Comparison of ENCODE assay signal across 8 cellular contexts in the genomic region with DNA sequence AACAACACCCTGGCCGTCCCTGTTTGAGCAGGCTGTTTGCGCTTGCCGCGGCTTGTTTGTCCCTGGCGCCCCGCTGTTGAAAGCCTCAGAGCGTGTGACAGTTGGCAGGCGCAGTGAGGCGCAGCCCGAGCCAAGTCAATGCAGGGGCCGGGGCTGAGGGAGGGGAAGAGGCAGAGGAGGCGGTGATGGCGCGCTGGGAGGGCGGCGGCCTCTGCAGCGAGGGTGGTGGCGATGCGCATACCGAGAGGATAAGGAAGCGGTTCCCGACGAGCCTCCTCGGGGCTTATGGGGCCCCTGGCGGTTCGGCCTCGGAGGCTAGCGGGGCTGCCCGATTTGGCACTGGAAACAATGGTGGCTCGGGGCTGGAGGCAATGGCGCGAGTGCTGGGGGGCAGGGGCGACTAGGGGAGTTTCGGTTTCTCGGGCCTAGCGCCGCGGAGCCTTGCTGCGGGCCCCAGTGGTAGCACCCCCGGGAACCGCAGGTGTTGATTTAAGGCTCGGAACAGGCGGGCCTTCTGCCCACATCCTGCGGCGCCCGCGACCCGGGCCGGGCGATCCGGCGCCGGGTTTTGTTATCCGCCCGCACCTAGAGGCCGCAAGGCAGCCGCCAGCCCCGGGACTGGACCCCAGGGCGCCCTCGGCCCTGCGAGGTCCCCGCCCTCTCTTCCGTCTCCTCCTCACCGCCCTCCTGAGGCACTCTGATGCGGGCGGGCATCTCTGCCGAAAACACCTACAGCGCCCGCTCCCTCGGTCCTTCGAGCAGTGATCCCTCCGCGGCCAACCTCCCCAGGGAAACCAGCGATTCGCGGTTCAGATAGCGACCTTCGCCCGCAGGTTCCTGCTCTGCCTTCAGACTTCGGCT. TPM values are rescaled to one million over a fixed set of nuclear protein-coding genes. Genes with fewer than 3 reads are reported as not detected.
DNase-seq lines count a peak whose midpoint lies in the region; ATAC-seq and TF ChIP-seq lines count a peak whose summit lies in the region.

No MANE protein-coding gene starts in this region.

- intact Hi-C loops in IMR-90 (cut with micrococcal nuclease): loop anchor here (1.0 to 5.0 kb wide), 8 partner anchors 62 to 323 kb away; partner anchors contain the start of gene LIX1
- intact Hi-C loops in OCI-LY7 (cut with micrococcal nuclease; ENCODE audit: unreplicated experiment): loop anchor here (1.0 to 5.0 kb wide), 8 partner anchors 23 to 1174 kb away; partner anchors contain the start of genes ERAP1, ERAP2 and LIX1

- H3K4ac ChIP-seq in IMR-90 (ENCODE audit: low read depth, low read length): peak overlapping the region; percentile 89

- H3K23ac ChIP-seq in IMR-90 (ENCODE audit: low read depth, low read length): peak overlapping the region; percentile 96

- no peaks in the 10 kb centered on the region for H4K20me1 ChIP-seq in IMR-90 (ENCODE audit: insufficient read depth, low read length)
- H4K20me1 ChIP-seq in OCI-LY7 (ENCODE audit: insufficient read depth, low read length): peaks cover 9% of the 10 kb centered on the region; the same call in 1 of the 2 replicates

- no peak for TF ChIP-seq RAD21 in IMR-90 (IDR thresholded peaks at IDR 0.05; ENCODE audit: low read length)

- peaks cover 67% of the 10 kb centered on the region for H3K79me2 ChIP-seq in OCI-LY7 (ENCODE audit: insufficient read depth, low read depth, low read length)

- peak overlapping the region; percentile 23 for H2BK20ac ChIP-seq in IMR-90 (ENCODE audit: low read depth, low read length)

- peak overlapping the region; percentile 72 for H4K5ac ChIP-seq in IMR-90 (ENCODE audit: low read depth, low read length)

- H3K79me1 ChIP-seq in IMR-90 (ENCODE audit: low read depth in 1 of 2, low read length in 2 of 2): peaks cover 6 to 29% of the 10 kb centered on the region in 2 experiments; a peak in 3 of 4 replicates

- H3K27ac ChIP-seq in IMR-90 (ENCODE audit: insufficient read depth, low read length) (peak overlapping the region; percentile 92), OCI-LY7 (ENCODE audit: low read depth, low read length, poor library complexity, severe bottlenecking) (peak overlapping the region; percentile 98)

- ATAC-seq in GM21529 (IDR thresholded peaks at IDR 0.05; ENCODE audit: unreplicated experiment) (peak; percentile 59), IMR-90 (ENCODE audit: low read depth) (peak; percentile 79)

- peak overlapping the region; percentile 95 for H3K9ac ChIP-seq in IMR-90 (ENCODE audit: low read depth, low read length)

- H3K27me3 ChIP-seq in IMR-90 (ENCODE audit: control insufficient read depth, insufficient read depth, low read length): no peaks in the 10 kb centered on the region

- peak overlapping the region; percentile 70 to 82 for H4K8ac ChIP-seq in IMR-90 (ENCODE audit: low read depth in 2 of 2, low read length in 2 of 2)

- no peaks in the 10 kb centered on the region for H3K36me3 ChIP-seq in IMR-90 (ENCODE audit: control insufficient read depth, insufficient read depth, low read length)
- peaks cover 22% of the 10 kb centered on the region for H3K36me3 ChIP-seq in OCI-LY7 (ENCODE audit: insufficient read depth, low read length)

- in situ Hi-C loops in IMR-90 (cut with MboI; ENCODE audit: low sequenced_read_pairs): no loop called here

- peak overlapping the region; percentile 82 for H2BK120ac ChIP-seq in IMR-90 (ENCODE audit: low read depth, low read length)

- no peaks in the 10 kb centered on the region for H3K9me3 ChIP-seq in IMR-90 (ENCODE audit: control insufficient read depth, insufficient read depth, low read length)
- no peaks in the 10 kb centered on the region for H3K9me3 ChIP-seq in OCI-LY7 (ENCODE audit: low read length)

- peak overlapping the region; percentile 95 for H2AFZ ChIP-seq in IMR-90 (replicated peaks; ENCODE audit: low read length, poor library complexity)
- peak overlapping the region; percentile 81 for H2AFZ ChIP-seq in OCI-LY7 (ENCODE audit: low read length)

- no TSS peak for BruUV-seq in IMR-90 (replicated peaks; lab: Mats Ljungman, UMichigan)
- no TSS peak for BruUV-seq in OCI-LY7 (replicated peaks; lab: Mats Ljungman, UMichigan)

- peak overlapping the region; percentile 97 for H2AK9ac ChIP-seq in IMR-90 (replicated peaks; ENCODE audit: low read depth, low read length, poor library complexity)

- DNase-seq in DMS 273 treated with DMSO at 0.1 percent for 48 hours (lab: John Stamatoyannopoulos, UW): peak; percentile 84
- peak; percentile 92 for DNase-seq in IMR-90
- DNase-seq in OCI-LY7 (ENCODE audit: low spot score): peak; percentile 97
- DNase-seq in activated T-cell treated with anti-CD3 and anti-CD28 coated beads for 48 hours (ENCODE audit: low read depth): peak; percentile 96
- peak; percentile 52 for DNase-seq in epithelial cell of proximal tubule (ENCODE audit: low read depth)
- peak; percentile 96 for DNase-seq in mucosa of gallbladder (ENCODE audit: low spot score)
- DNase-seq in stimulated activated CD8-positive, alpha-beta memory T cell treated with anti-CD3 and anti-CD28 coated beads, Interleukin-4, amount 100 ng/mL, for 24 hours (ENCODE audit: low read depth): peak; percentile 90

- H3K4me3 ChIP-seq in IMR-90 (ENCODE audit: insufficient read depth, low read depth, low read length) (peak overlapping the region; percentile 68), OCI-LY7 (ENCODE audit: low read depth, low read length, poor library complexity, severe bottlenecking) (peak overlapping the region; percentile 87), epithelial cell of proximal tubule (ENCODE audit: low read depth, low read length) (peak overlapping the region; percentile 72)

- peak overlapping the region; percentile 89 for H3K14ac ChIP-seq in IMR-90 (replicated peaks; ENCODE audit: low read depth, low read length)

- CTCF ChIA-PET in IMR-90 (lab: Yijun Ruan, JAX) (no interaction called here), OCI-LY7 (lab: Charles Lee; ENCODE audit: unreplicated experiment) (no interaction called here)

- H2BK5ac ChIP-seq in IMR-90 (ENCODE audit: low read depth, low read length, poor library complexity, severe bottlenecking): peak overlapping the region; percentile 96

- no peaks in the 10 kb centered on the region for H3K9me1 ChIP-seq in IMR-90 (ENCODE audit: insufficient read depth, low read length)

- H2AK5ac ChIP-seq in IMR-90 (ENCODE audit: low read depth, low read length): peak overlapping the region; percentile 78

- POLR2A ChIA-PET in IMR-90 (lab: Charles Lee; ENCODE audit: unreplicated experiment) (no interaction called here), OCI-LY7 (lab: Charles Lee) (interaction anchor here (1.5 to 1.6 kb wide), 2 partner anchors 28 to 73 kb away, joined by 3 to 5 read pairs; no protein-coding TSS in a partner anchor)

- H4K91ac ChIP-seq in IMR-90 (ENCODE audit: insufficient read depth, low read depth, low read length): peak overlapping the region; percentile 83

- no peak for TF ChIP-seq POLR2A in IMR-90 (IDR thresholded peaks at IDR 0.05; ENCODE audit: low read depth, low read length)

- peak overlapping the region; percentile 95 for H3K56ac ChIP-seq in IMR-90 (ENCODE audit: extremely low read depth, insufficient read depth, low read length)

- H3K18ac ChIP-seq in IMR-90 (ENCODE audit: low read depth, low read length): peak overlapping the region; percentile 92

- dilution Hi-C loops in IMR-90 (cut with HindIII; ENCODE audit: low sequenced_read_pairs, unreplicated experiment): no loop called here

- no peaks in the 10 kb centered on the region for H3K9me2 ChIP-seq in OCI-LY7 (ENCODE audit: insufficient read depth, low read length)

- H3K4me1 ChIP-seq in IMR-90 (ENCODE audit: control insufficient read depth, insufficient read depth, low read length): no peaks in the 10 kb centered on the region; the same call in 1 of the 2 replicates
- peaks cover 53% of the 10 kb centered on the region for H3K4me1 ChIP-seq in OCI-LY7 (ENCODE audit: insufficient read depth, low read length, poor library complexity, severe bottlenecking)

- H2BK15ac ChIP-seq in IMR-90 (ENCODE audit: low read depth, low read length): peak overlapping the region; percentile 96

- TF ChIP-seq CTCF in IMR-90 (conservative IDR thresholded peaks at IDR 0.05; ENCODE audit: low read depth, low read length) (no peak), OCI-LY7 (conservative IDR thresholded peaks at IDR 0.05; ENCODE audit: low read length) (no peak), epithelial cell of proximal tubule (conservative IDR thresholded peaks at IDR 0.05; ENCODE audit: low read depth, low read length) (no peak)

- WGBS in IMR-90 (ENCODE audit: extremely low coverage in 2 of 2, insufficient read length in 1 of 2), 2 experiments: 0% methylated on average over 31 of the region's 80 CpGs; no CpG with 5 or more reads in 1 of the 2 experiments

- peak overlapping the region; percentile 95 for H3K4me2 ChIP-seq in IMR-90 (ENCODE audit: low read depth, low read length)
- peak overlapping the region; percentile 95 for H3K4me2 ChIP-seq in OCI-LY7 (ENCODE audit: low read length)

TF ChIP-seq in IMR-90, 13 proteins besides CTCF, POLR2A, EP300 and RAD21 (continues in another document):
- TF ChIP-seq CHD1 (IDR thresholded peaks at IDR 0.05; ENCODE audit: low read depth, low read length) (0 out of 2 replicates have a peak, but pooled peaks have one; percentile 16), BHLHE40 (IDR thresholded peaks at IDR 0.05; ENCODE audit: low read depth, low read length) (peak; percentile 61; the same call in 1 of the 2 replicates)
- TF ChIP-seq, protein P1, sequence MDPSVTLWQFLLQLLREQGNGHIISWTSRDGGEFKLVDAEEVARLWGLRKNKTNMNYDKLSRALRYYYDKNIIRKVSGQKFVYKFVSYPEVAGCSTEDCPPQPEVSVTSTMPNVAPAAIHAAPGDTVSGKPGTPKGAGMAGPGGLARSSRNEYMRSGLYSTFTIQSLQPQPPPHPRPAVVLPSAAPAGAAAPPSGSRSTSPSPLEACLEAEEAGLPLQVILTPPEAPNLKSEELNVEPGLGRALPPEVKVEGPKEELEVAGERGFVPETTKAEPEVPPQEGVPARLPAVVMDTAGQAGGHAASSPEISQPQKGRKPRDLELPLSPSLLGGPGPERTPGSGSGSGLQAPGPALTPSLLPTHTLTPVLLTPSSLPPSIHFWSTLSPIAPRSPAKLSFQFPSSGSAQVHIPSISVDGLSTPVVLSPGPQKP (IDR thresholded peaks at IDR 0.05; ENCODE audit: borderline replicate concordance, low read depth, low read length): no peak

RNA-seq across cellular contexts. Expression of gene LNPEP, which starts 1.0 kb away (rescaled TPM):
- total RNA-seq in IMR-90 (2012; rRNA removed): 27.4 and 27.5 TPM in 2 replicates
- 2.7 and 3.6 TPM in 2 replicates for polyA plus RNA-seq in IMR-90 (2012; rRNA removed)
- polyA plus RNA-seq in IMR-90 (2012; cell fraction: cytosol; rRNA removed): 0.61 and 0.63 TPM in 2 replicates
- 1.2 and 7.0 TPM in 2 replicates for polyA plus RNA-seq in IMR-90 (2012; cell fraction: nucleus; rRNA removed; ENCODE audit: low replicate concordance)
- total RNA-seq in OCI-LY7 (2014; rRNA removed; shearing (Covaris generic)): 68.5 and 79.1 TPM in 2 replicates
- total RNA-seq in OCI-LY7 (2022): 116 and 139 TPM in 2 replicates
- 16.1 and 21.4 TPM in 2 replicates for total RNA-seq in epithelial cell of proximal tubule
- total RNA-seq in mucosa of gallbladder: 37.1 TPM

RNA-seq across cellular contexts. Expression of gene ERAP2, which starts 58.6 kb away (rescaled TPM):
- total RNA-seq in IMR-90 (2012; rRNA removed): 18.3 and 21.3 TPM in 2 replicates
- polyA plus RNA-seq in IMR-90 (2012; rRNA removed): 10.6 and 11.0 TPM in 2 replicates
- polyA plus RNA-seq in IMR-90 (2012; cell fraction: cytosol; rRNA removed): 2.9 and 4.5 TPM in 2 replicates
- polyA plus RNA-seq in IMR-90 (2012; cell fraction: nucleus; rRNA removed; ENCODE audit: low replicate concordance): 1.2 and 8.3 TPM in 2 replicates
- total RNA-seq in OCI-LY7 (2014; rRNA removed; shearing (Covaris generic)): 29.3 and 35.6 TPM in 2 replicates
- 19.5 and 26.2 TPM in 2 replicates for total RNA-seq in OCI-LY7 (2022)
- 28.0 and 45.6 TPM in 2 replicates for total RNA-seq in epithelial cell of proximal tubule
- total RNA-seq in mucosa of gallbladder: 12.9 TPM

Comparison
In these comparisons a context has a peak if more than half of its experiments do, and no peak if none do; other contexts are left out.
1. Peak in every context shown above with its lines: DNase-seq, ATAC-seq, H3K4me3 ChIP-seq and H3K27ac ChIP-seq.